Comparison of ENCODE assay signal across 1 cellular context in the genomic region with DNA sequence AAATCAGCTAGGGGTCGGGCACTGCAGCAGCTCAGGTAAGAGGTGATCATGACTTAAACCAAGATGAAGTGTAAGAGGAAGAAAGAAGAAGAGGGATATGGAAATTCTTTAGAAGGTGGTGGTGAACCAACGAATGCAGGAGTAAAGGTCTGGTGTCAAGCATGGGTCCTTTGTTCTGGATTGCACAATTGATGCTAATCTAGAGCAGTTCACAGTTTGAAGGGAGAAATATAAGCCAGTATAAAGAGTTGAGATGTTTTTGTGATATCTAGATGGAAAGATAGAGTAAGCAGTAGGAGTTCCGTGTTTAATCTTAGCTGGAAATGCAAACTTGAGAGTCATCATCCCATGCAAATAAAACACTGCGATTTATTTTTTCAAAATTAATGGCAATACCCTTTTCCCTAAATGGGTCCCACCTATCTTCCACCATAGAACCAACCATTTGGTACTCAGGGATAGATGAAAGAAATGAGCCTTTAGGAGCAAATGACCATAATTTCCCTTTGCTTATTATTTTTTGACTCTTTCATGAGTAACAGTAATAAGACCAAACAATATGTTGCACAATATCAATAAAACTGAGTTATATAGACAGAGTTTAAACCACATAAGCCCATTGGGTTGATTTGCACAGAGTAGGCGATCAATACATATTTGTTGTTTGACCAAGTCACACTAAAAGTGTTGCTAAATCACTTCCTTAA.
A peak's percentile ranks its signal among the peaks of the same experiment; 100 is the strongest.
TF ChIP-seq lines count a peak whose summit lies in the region.

No MANE protein-coding gene starts in this region.

TF ChIP-seq in K562, 482 proteins besides CTCF, POLR2A, EP300 and RAD21:
- peak; percentile 71 for TF ChIP-seq CEBPB (tag; IDR thresholded peaks at IDR 0.05)
- TF ChIP-seq E4F1 (CRISPR knock-in tag; IDR thresholded peaks at IDR 0.05; ENCODE audit: borderline replicate concordance) = no peak
- no peak for TF ChIP-seq CEBPG (CRISPR knock-in tag; IDR thresholded peaks at IDR 0.05)
- TF ChIP-seq CEBPG (tag; conservative IDR thresholded peaks at IDR 0.05 in 1 of 2, IDR thresholded peaks at IDR 0.05 in 1 of 2) = peak; percentile 37 to 62; a peak in 2 of 4 replicates
